Comparison of ENCODE assay signal across 13 cellular contexts in the genomic region with DNA sequence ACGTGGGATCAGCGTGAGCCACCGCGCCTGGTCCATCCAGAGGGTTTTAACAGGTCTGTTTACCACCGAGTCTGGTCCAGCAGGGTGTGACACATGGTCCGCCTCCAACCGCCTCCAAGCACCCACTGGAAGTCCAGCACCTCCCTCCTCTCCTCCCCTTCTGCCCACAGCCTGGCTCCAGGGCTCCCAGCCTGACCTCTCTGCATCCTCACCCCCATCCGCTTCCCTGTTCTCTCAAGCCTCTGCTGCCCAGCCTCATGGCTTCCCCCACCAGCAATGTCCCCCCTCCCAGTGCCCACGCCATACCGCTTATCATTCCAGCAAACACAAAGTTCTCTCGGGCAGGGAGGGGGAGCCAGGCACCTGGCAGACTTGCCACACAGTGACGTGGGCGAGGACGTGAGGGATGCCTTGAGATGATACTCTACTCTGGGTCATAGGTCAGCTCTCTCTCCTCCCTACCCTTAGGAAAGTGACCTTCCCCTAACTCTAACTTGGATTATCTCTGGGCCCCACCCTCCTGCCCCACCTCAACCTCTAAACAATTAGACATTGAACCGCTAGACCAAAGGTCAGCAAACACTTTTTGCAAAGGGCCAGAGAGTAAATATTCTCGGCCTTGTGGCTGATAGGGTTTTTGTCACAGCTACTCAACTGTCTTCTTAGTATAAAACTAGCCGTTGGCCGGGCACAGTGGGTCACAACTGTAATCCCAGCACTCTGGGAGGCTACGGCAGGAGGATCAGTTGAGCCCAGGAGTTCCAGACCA. TPM values are rescaled to one million over a fixed set of nuclear protein-coding genes. Genes with fewer than 3 reads are reported as not detected.
A peak's percentile ranks its signal among the peaks of the same experiment; 100 is the strongest.
DNase-seq lines count a peak whose midpoint lies in the region; ATAC-seq, FAIRE-seq and TF ChIP-seq lines count a peak whose summit lies in the region.
"Had no signal": no experiment of that assay in that cellular context is flagged by ENCODE, and none has a peak within 500 bp of the region (broad histone marks: within the 10 kb centered on the region; RNA-seq: fewer than 3 reads in every experiment).

No MANE protein-coding gene starts in this region.

- H3K27ac ChIP-seq in tibial nerve, result peak overlapping the region; percentile 76 to 99 (median 88)

- TF ChIP-seq EP300 in tibial nerve (IDR thresholded peaks at IDR 0.05), result peak; percentile 52 to 84

- no peak overlapping the region for H3K4me3 ChIP-seq in tibial nerve
- H3K4me3 ChIP-seq: MG63 had no signal

- peaks cover 6 to 100% (median 91%) of the 10 kb centered on the region in 4 donors for H3K4me1 ChIP-seq in tibial nerve

- no peak overlapping the region for H3K4me3 Mint-ChIP-seq in stimulated activated effector memory CD8-positive, alpha-beta T cell treated with anti-CD3 and anti-CD28 coated beads, Interleukin-12 subunit alpha, Interleukin-12 subunit beta, amount 100 ng/mL, for 72 hours

- no peak for TF ChIP-seq POLR2A in tibial nerve (IDR thresholded peaks at IDR 0.05)

- H3K4me1 Mint-ChIP-seq in stimulated activated effector memory CD8-positive, alpha-beta T cell treated with anti-CD3 and anti-CD28 coated beads, Interleukin-12 subunit alpha, Interleukin-12 subunit beta, amount 100 ng/mL, for 72 hours, result peaks cover 21% of the 10 kb centered on the region

- no peak for FAIRE-seq in RCC 7860 (lab: Jason Lieb, UNC)
- FAIRE-seq in frontal cortex (lab: Jason Lieb, UNC), result no peak

- 25 to 28% methylated on average over 19 of the region's 19 CpGs for WGBS in tibial nerve, 2 donors

- H3K36me3 Mint-ChIP-seq in stimulated activated effector memory CD8-positive, alpha-beta T cell treated with anti-CD3 and anti-CD28 coated beads, Interleukin-12 subunit alpha, Interleukin-12 subunit beta, amount 100 ng/mL, for 72 hours, result no peaks in the 10 kb centered on the region

- H3K9me3 Mint-ChIP-seq in stimulated activated effector memory CD8-positive, alpha-beta T cell treated with anti-CD3 and anti-CD28 coated beads, Interleukin-12 subunit alpha, Interleukin-12 subunit beta, amount 100 ng/mL, for 72 hours, result no peaks in the 10 kb centered on the region

- no peaks in the 10 kb centered on the region for H3K27me3 ChIP-seq in tibial nerve
- H3K27me3 ChIP-seq: MG63 had no signal

- H3K27ac Mint-ChIP-seq in stimulated activated effector memory CD8-positive, alpha-beta T cell treated with anti-CD3 and anti-CD28 coated beads, Interleukin-12 subunit alpha, Interleukin-12 subunit beta, amount 100 ng/mL, for 72 hours, result no peak overlapping the region

- peak in 1 of 5 experiments; percentile 11 for TF ChIP-seq CTCF in tibial nerve (IDR thresholded peaks at IDR 0.05)

- peak; percentile 8 for ATAC-seq in esophagus mucosa
- ATAC-seq in stimulated activated effector memory CD8-positive, alpha-beta T cell treated with anti-CD3 and anti-CD28 coated beads, Interleukin-12 subunit alpha, Interleukin-12 subunit beta, amount 100 ng/mL, for 72 hours, result no peak

- H3K36me3 ChIP-seq in tibial nerve, result peaks cover 0 to 20% (median 0%) of the 10 kb centered on the region in 3 donors

- no peaks in the 10 kb centered on the region for H3K9me3 ChIP-seq in tibial nerve
- H3K9me3 ChIP-seq: MG63 had no signal

- peak; percentile 65 for DNase-seq in RCC 7860 (ENCODE audit: low spot score)
- DNase-seq in mucosa of gallbladder (ENCODE audit: low spot score), result peak; percentile 85
- DNase-seq in tibial nerve (ENCODE audit: low spot score in 2 of 2), result peak in 1 of 2 donors; percentile 46
- DNase-seq in DMS53 (lab: John Stamatoyannopoulos, UW), result no peak
- no peak for DNase-seq in SIG-M5 treated with dmso at 0.1 percent for 504 hours (lab: John Stamatoyannopoulos, UW; ENCODE audit: unreplicated experiment)
- DNase-seq in frontal cortex (ENCODE audit: low spot score in 2 of 2), result no peak
- no peak for DNase-seq in stimulated activated effector memory CD8-positive, alpha-beta T cell treated with anti-CD3 and anti-CD28 coated beads, Interleukin-12 subunit alpha, Interleukin-12 subunit beta, amount 100 ng/mL, for 72 hours (ENCODE audit: low spot score in 2 of 2)
- DNase-seq: cortex of kidney, hippocampal formation, MG63, NCI-H526 had no signal

RNA-seq across cellular contexts. Expression of a gene that starts 23.1 kb away (rescaled TPM):
- total RNA-seq in esophagus mucosa, result 25.9 TPM
- 77.6 TPM for total RNA-seq in mucosa of gallbladder
- 100 to 1,000 TPM in 3 of 4 donors, 10 to 100 TPM in 1; 93.3 to 121 (median 117) TPM for total RNA-seq in tibial nerve
- 62.8 TPM for total RNA-seq in frontal cortex

RNA-seq across cellular contexts. Expression of a gene that starts 27.0 kb away (rescaled TPM):
- not detected for total RNA-seq in esophagus mucosa
- total RNA-seq in mucosa of gallbladder, result not detected
- not detected for total RNA-seq in tibial nerve
- total RNA-seq in frontal cortex, result not detected
- total RNA-seq: T-helper 1 cell treated with Interleukin-12 subunit alpha and Interleukin-12 subunit beta and Interleukin-4 antibody, amounts not matched to agents 30 ng/mL and 1 ng/mL, for 36 hours had no signal

Comparison
In these comparisons a context has a peak if more than half of its experiments do, and no peak if none do; other contexts are left out.
1. DNase-seq: peak in RCC 7860 (single experiment) and mucosa of gallbladder (single experiment); none in DMS53 (single experiment), SIG-M5 treated with dmso at 0.1 percent for 504 hours (single experiment), frontal cortex (0 of 2) and stimulated activated effector memory CD8-positive, alpha-beta T cell treated with anti-CD3 and anti-CD28 coated beads, Interleukin-12 subunit alpha, Interleukin-12 subunit beta, amount 100 ng/mL, for 72 hours (0 of 2).